ENCODE assay signal across 1 cellular context in genomic region chr6:42460892-42461291, GRCh38.
TF ChIP-seq lines count a peak whose summit lies in the region.

No MANE protein-coding gene starts in this region.

TF ChIP-seq in IMR-90, 13 proteins besides CTCF, POLR2A, EP300 and RAD21 (continued from another document):
- TF ChIP-seq ELK1 (IDR thresholded peaks at IDR 0.05; ENCODE audit: borderline replicate concordance, low read depth, low read length) (no peak), MAZ (IDR thresholded peaks at IDR 0.05; ENCODE audit: borderline replicate concordance, low read depth, low read length) (no peak), NFE2L2 (IDR thresholded peaks at IDR 0.05; ENCODE audit: low read depth, low read length) (no peak), RCOR1 (IDR thresholded peaks at IDR 0.05; ENCODE audit: insufficient replicate concordance, low read length) (no peak), FOS (IDR thresholded peaks at IDR 0.05; ENCODE audit: low read depth, low read length) (no peak), MXI1 (IDR thresholded peaks at IDR 0.05; ENCODE audit: borderline replicate concordance, low read depth, low read length) (no peak)
